In the genomic region with DNA sequence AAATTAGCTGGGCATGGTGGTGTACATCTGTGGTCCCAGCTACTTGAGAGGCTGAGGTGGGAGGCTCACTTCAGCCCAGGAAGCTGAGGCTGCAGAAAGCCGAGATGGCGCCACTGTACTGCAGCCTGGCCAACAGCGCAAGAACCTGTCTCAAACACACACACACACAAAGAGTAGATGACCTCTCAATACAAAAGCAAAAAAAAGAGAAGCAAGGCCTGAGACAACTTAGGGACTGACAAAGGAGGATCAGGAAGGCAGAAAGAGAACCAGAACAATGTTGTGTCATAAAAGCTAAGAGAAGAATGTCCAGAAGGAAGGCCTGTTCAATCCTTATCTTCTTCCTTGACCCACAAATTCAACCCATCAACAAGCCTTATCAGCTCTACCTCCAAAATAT, we compare ENCODE assay signal across 1 cellular context.
TF ChIP-seq lines count a peak whose summit lies in the region.

No MANE protein-coding gene starts in this region.

TF ChIP-seq in HepG2, 621 proteins besides CTCF, POLR2A, EP300 and RAD21:
- TF ChIP-seq ZNF850 (CRISPR knock-in tag; conservative IDR thresholded peaks at IDR 0.05) (no peak), DMAP1 (CRISPR knock-in tag; IDR thresholded peaks at IDR 0.05) (no peak), FOXA1 (IDR thresholded peaks at IDR 0.05) (no peak), FOXA1 (CRISPR knock-in tag; IDR thresholded peaks at IDR 0.05) (no peak), ZNF775 (CRISPR knock-in tag; IDR thresholded peaks at IDR 0.05; ENCODE audit: borderline replicate concordance) (no peak), PCBP1 (IDR thresholded peaks at IDR 0.05; ENCODE audit: borderline replicate concordance, low read depth, low read length) (no peak), SATB2 (CRISPR knock-in tag; IDR thresholded peaks at IDR 0.05) (no peak), IKZF1 (IDR thresholded peaks at IDR 0.05) (no peak)
- TF ChIP-seq, protein P1, sequence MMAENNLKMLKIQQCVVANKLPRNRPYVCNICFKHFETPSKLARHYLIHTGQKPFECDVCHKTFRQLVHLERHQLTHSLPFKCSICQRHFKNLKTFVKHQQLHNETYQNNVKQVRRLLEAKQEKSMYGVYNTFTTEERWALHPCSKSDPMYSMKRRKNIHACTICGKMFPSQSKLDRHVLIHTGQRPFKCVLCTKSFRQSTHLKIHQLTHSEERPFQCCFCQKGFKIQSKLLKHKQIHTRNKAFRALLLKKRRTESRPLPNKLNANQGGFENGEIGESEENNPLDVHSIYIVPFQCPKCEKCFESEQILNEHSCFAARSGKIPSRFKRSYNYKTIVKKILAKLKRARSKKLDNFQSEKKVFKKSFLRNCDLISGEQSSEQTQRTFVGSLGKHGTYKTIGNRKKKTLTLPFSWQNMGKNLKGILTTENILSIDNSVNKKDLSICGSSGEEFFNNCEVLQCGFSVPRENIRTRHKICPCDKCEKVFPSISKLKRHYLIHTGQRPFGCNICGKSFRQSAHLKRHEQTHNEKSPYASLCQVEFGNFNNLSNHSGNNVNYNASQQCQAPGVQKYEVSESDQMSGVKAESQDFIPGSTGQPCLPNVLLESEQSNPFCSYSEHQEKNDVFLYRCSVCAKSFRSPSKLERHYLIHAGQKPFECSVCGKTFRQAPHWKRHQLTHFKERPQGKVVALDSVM (CRISPR knock-in tag; IDR thresholded peaks at IDR 0.05), result peak; percentile 48; the same call in 1 of the 2 replicates
- TF ChIP-seq, protein P2, sequence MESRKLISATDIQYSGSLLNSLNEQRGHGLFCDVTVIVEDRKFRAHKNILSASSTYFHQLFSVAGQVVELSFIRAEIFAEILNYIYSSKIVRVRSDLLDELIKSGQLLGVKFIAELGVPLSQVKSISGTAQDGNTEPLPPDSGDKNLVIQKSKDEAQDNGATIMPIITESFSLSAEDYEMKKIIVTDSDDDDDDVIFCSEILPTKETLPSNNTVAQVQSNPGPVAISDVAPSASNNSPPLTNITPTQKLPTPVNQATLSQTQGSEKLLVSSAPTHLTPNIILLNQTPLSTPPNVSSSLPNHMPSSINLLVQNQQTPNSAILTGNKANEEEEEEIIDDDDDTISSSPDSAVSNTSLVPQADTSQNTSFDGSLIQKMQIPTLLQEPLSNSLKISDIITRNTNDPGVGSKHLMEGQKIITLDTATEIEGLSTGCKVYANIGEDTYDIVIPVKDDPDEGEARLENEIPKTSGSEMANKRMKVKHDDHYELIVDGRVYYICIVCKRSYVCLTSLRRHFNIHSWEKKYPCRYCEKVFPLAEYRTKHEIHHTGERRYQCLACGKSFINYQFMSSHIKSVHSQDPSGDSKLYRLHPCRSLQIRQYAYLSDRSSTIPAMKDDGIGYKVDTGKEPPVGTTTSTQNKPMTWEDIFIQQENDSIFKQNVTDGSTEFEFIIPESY (CRISPR knock-in tag; IDR thresholded peaks at IDR 0.05), result peak; percentile 32; the same call in 1 of the 2 replicates
